ENCODE assay signal across 1 cellular context in the genomic region with DNA sequence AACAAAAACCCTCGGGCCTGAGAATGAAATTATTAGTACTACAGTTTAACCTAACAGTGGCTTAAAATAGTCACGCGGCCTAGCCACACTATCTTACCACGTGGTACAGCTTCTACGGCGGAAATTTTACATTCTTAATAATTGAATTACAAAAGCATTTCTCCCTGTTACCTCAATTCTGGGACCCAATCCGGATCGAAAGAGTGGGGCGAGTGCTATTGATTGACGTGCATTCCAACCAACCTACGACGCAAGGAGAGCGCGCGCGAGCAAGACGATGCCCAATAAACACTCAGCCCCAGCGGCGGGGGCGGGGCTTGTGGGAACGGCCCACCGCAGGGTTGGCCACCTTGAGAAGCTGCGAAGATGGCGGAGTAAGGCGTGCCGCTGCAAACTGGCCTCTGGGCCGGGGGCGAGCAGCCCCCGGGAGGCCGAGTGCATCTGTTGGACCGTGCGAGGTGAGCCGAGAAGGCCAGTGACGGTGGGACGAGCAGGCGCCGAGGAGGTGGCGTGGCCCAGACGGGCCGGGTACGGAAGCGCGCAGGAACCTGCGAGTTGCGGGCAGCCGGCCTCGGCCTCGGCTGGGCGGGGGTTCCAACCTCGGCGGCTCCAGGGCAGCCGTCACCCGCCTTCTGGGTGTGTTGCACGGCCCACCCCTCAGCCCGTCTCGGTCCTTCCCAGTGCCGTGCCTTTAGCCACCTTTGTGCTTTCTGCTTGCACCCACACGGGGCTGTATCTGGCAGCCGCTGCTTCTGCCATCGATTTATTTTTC.
TF ChIP-seq lines count a peak whose summit lies in the region.

No MANE protein-coding gene starts in this region.

TF ChIP-seq in K562, 482 proteins besides CTCF, POLR2A, EP300 and RAD21 (continued from another document and continues in another):
- TF ChIP-seq, protein P1, sequence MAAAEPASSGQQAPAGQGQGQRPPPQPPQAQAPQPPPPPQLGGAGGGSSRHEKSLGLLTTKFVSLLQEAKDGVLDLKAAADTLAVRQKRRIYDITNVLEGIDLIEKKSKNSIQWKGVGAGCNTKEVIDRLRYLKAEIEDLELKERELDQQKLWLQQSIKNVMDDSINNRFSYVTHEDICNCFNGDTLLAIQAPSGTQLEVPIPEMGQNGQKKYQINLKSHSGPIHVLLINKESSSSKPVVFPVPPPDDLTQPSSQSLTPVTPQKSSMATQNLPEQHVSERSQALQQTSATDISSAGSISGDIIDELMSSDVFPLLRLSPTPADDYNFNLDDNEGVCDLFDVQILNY (CRISPR knock-in tag; IDR thresholded peaks at IDR 0.05) = peak; percentile 77
- TF ChIP-seq, protein P2, sequence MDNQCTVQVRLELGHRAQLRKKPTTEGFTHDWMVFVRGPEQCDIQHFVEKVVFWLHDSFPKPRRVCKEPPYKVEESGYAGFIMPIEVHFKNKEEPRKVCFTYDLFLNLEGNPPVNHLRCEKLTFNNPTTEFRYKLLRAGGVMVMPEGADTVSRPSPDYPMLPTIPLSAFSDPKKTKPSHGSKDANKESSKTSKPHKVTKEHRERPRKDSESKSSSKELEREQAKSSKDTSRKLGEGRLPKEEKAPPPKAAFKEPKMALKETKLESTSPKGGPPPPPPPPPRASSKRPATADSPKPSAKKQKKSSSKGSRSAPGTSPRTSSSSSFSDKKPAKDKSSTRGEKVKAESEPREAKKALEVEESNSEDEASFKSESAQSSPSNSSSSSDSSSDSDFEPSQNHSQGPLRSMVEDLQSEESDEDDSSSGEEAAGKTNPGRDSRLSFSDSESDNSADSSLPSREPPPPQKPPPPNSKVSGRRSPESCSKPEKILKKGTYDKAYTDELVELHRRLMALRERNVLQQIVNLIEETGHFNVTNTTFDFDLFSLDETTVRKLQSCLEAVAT (IDR thresholded peaks at IDR 0.05) = peak; percentile 38 to 67; a peak in 2 of 4 replicates
- TF ChIP-seq JUND (IDR thresholded peaks at IDR 0.05; ENCODE audit: borderline replicate concordance, low read depth, low read length) (no peak), JUND (tag; IDR thresholded peaks at IDR 0.05; ENCODE audit: borderline replicate concordance, low read depth, low read length) (0 out of 3 replicates have a peak, but pooled peaks have one; percentile 9), TOE1 (IDR thresholded peaks at IDR 0.05; ENCODE audit: borderline replicate concordance) (no peak; the same call in 1 of the 2 replicates), TOE1 (CRISPR knock-in tag; IDR thresholded peaks at IDR 0.05; ENCODE audit: borderline replicate concordance, low read depth) (0 out of 2 replicates have a peak, but pooled peaks have one; percentile 9), ARID2 (IDR thresholded peaks at IDR 0.05) (0 out of 2 replicates have a peak, but pooled peaks have one; percentile 20), JUN (IDR thresholded peaks at IDR 0.05; ENCODE audit: borderline replicate concordance, low read depth, low read length) (0 out of 2 replicates have a peak, but pooled peaks have one; percentile 33), JUN (CRISPR knock-in tag; IDR thresholded peaks at IDR 0.05; ENCODE audit: borderline replicate concordance) (peak; percentile 54; the same call in 1 of the 2 replicates), RBM34 (IDR thresholded peaks at IDR 0.05; ENCODE audit: borderline replicate concordance, insufficient read depth, low read length) (no peak), MTA3 (IDR thresholded peaks at IDR 0.05; ENCODE audit: borderline replicate concordance) (peak; percentile 84; the same call in 1 of the 2 replicates), MTA2 (IDR thresholded peaks at IDR 0.05; ENCODE audit: low read depth) (no peak), CREM (IDR thresholded peaks at IDR 0.05; ENCODE audit: low read depth) (peak; percentile 87), DNMT1 (IDR thresholded peaks at IDR 0.05) (no peak), ZNF644 (tag; IDR thresholded peaks at IDR 0.05; ENCODE audit: low read depth) (peak; percentile 17), NFRKB (IDR thresholded peaks at IDR 0.05; ENCODE audit: low read depth) (peak; percentile 93), KAT8 (IDR thresholded peaks at IDR 0.05; ENCODE audit: low read depth) (no peak), MTF1 (CRISPR knock-in tag; IDR thresholded peaks at IDR 0.05; ENCODE audit: borderline replicate concordance) (no peak), ETS2 (tag; IDR thresholded peaks at IDR 0.05; ENCODE audit: borderline replicate concordance, poor library complexity, severe bottlenecking) (no peak), ZNF766 (CRISPR knock-in tag; conservative IDR thresholded peaks at IDR 0.05) (no peak), FOXK2 (conservative IDR thresholded peaks at IDR 0.05 in 1 of 2, IDR thresholded peaks at IDR 0.05 in 1 of 2; ENCODE audit: low read depth in 2 of 2) (peak in 1 of 2 experiments; percentile 51; a peak in 2 of 4 replicates), HNRNPL (IDR thresholded peaks at IDR 0.05; ENCODE audit: low read depth, low read length) (peak; percentile 72; the same call in 1 of the 2 replicates), ZNF717 (CRISPR knock-in tag; IDR thresholded peaks at IDR 0.05) (no peak), TGIF2 (CRISPR knock-in tag; IDR thresholded peaks at IDR 0.05) (no peak), SIN3B (IDR thresholded peaks at IDR 0.05; ENCODE audit: low read depth) (peak; percentile 76; the same call in 1 of the 2 replicates)
- TF ChIP-seq, protein P3, sequence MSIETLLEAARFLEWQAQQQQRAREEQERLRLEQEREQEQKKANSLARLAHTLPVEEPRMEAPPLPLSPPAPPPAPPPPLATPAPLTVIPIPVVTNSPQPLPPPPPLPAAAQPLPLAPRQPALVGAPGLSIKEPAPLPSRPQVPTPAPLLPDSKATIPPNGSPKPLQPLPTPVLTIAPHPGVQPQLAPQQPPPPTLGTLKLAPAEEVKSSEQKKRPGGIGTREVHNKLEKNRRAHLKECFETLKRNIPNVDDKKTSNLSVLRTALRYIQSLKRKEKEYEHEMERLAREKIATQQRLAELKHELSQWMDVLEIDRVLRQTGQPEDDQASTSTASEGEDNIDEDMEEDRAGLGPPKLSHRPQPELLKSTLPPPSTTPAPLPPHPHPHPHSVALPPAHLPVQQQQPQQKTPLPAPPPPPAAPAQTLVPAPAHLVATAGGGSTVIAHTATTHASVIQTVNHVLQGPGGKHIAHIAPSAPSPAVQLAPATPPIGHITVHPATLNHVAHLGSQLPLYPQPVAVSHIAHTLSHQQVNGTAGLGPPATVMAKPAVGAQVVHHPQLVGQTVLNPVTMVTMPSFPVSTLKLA (conservative IDR thresholded peaks at IDR 0.05) = peak; percentile 80 to 81
- TF ChIP-seq, protein P4, sequence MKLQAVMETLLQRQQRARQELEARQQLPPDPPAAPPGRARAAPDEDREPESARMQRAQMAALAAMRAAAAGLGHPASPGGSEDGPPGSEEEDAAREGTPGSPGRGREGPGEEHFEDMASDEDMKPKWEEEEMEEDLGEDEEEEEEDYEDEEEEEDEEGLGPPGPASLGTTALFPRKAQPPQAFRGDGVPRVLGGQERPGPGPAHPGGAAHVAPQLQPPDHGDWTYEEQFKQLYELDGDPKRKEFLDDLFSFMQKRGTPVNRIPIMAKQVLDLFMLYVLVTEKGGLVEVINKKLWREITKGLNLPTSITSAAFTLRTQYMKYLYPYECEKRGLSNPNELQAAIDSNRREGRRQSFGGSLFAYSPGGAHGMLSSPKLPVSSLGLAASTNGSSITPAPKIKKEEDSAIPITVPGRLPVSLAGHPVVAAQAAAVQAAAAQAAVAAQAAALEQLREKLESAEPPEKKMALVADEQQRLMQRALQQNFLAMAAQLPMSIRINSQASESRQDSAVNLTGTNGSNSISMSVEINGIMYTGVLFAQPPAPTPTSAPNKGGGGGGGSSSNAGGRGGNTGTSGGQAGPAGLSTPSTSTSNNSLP (IDR thresholded peaks at IDR 0.05; ENCODE audit: borderline replicate concordance, low read depth, low read length) = peak; percentile 76; the same call in 1 of the 2 replicates
- TF ChIP-seq, protein P5, sequence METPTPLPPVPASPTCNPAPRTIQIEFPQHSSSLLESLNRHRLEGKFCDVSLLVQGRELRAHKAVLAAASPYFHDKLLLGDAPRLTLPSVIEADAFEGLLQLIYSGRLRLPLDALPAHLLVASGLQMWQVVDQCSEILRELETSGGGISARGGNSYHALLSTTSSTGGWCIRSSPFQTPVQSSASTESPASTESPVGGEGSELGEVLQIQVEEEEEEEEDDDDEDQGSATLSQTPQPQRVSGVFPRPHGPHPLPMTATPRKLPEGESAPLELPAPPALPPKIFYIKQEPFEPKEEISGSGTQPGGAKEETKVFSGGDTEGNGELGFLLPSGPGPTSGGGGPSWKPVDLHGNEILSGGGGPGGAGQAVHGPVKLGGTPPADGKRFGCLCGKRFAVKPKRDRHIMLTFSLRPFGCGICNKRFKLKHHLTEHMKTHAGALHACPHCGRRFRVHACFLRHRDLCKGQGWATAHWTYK (CRISPR knock-in tag; IDR thresholded peaks at IDR 0.05) = peak; percentile 33; the same call in 1 of the 2 replicates
- TF ChIP-seq, protein P6, sequence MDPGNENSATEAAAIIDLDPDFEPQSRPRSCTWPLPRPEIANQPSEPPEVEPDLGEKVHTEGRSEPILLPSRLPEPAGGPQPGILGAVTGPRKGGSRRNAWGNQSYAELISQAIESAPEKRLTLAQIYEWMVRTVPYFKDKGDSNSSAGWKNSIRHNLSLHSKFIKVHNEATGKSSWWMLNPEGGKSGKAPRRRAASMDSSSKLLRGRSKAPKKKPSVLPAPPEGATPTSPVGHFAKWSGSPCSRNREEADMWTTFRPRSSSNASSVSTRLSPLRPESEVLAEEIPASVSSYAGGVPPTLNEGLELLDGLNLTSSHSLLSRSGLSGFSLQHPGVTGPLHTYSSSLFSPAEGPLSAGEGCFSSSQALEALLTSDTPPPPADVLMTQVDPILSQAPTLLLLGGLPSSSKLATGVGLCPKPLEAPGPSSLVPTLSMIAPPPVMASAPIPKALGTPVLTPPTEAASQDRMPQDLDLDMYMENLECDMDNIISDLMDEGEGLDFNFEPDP (CRISPR knock-in tag; IDR thresholded peaks at IDR 0.05) = no peak
- TF ChIP-seq, protein P7, sequence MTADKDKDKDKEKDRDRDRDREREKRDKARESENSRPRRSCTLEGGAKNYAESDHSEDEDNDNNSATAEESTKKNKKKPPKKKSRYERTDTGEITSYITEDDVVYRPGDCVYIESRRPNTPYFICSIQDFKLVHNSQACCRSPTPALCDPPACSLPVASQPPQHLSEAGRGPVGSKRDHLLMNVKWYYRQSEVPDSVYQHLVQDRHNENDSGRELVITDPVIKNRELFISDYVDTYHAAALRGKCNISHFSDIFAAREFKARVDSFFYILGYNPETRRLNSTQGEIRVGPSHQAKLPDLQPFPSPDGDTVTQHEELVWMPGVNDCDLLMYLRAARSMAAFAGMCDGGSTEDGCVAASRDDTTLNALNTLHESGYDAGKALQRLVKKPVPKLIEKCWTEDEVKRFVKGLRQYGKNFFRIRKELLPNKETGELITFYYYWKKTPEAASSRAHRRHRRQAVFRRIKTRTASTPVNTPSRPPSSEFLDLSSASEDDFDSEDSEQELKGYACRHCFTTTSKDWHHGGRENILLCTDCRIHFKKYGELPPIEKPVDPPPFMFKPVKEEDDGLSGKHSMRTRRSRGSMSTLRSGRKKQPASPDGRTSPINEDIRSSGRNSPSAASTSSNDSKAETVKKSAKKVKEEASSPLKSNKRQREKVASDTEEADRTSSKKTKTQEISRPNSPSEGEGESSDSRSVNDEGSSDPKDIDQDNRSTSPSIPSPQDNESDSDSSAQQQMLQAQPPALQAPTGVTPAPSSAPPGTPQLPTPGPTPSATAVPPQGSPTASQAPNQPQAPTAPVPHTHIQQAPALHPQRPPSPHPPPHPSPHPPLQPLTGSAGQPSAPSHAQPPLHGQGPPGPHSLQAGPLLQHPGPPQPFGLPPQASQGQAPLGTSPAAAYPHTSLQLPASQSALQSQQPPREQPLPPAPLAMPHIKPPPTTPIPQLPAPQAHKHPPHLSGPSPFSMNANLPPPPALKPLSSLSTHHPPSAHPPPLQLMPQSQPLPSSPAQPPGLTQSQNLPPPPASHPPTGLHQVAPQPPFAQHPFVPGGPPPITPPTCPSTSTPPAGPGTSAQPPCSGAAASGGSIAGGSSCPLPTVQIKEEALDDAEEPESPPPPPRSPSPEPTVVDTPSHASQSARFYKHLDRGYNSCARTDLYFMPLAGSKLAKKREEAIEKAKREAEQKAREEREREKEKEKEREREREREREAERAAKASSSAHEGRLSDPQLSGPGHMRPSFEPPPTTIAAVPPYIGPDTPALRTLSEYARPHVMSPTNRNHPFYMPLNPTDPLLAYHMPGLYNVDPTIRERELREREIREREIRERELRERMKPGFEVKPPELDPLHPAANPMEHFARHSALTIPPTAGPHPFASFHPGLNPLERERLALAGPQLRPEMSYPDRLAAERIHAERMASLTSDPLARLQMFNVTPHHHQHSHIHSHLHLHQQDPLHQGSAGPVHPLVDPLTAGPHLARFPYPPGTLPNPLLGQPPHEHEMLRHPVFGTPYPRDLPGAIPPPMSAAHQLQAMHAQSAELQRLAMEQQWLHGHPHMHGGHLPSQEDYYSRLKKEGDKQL (CRISPR knock-in tag; IDR thresholded peaks at IDR 0.05; ENCODE audit: borderline replicate concordance) = no peak
- TF ChIP-seq, protein P8, sequence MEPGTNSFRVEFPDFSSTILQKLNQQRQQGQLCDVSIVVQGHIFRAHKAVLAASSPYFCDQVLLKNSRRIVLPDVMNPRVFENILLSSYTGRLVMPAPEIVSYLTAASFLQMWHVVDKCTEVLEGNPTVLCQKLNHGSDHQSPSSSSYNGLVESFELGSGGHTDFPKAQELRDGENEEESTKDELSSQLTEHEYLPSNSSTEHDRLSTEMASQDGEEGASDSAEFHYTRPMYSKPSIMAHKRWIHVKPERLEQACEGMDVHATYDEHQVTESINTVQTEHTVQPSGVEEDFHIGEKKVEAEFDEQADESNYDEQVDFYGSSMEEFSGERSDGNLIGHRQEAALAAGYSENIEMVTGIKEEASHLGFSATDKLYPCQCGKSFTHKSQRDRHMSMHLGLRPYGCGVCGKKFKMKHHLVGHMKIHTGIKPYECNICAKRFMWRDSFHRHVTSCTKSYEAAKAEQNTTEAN (CRISPR knock-in tag; IDR thresholded peaks at IDR 0.05) = peak; percentile 81; the same call in 1 of the 2 replicates
- TF ChIP-seq, protein P9, sequence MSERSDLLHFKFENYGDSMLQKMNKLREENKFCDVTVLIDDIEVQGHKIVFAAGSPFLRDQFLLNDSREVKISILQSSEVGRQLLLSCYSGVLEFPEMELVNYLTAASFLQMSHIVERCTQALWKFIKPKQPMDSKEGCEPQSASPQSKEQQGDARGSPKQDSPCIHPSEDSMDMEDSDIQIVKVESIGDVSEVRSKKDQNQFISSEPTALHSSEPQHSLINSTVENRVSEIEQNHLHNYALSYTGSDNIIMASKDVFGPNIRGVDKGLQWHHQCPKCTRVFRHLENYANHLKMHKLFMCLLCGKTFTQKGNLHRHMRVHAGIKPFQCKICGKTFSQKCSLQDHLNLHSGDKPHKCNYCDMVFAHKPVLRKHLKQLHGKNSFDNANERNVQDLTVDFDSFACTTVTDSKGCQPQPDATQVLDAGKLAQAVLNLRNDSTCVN (CRISPR knock-in tag; IDR thresholded peaks at IDR 0.05) = peak; percentile 33; the same call in 1 of the 2 replicates
- TF ChIP-seq, protein P10, sequence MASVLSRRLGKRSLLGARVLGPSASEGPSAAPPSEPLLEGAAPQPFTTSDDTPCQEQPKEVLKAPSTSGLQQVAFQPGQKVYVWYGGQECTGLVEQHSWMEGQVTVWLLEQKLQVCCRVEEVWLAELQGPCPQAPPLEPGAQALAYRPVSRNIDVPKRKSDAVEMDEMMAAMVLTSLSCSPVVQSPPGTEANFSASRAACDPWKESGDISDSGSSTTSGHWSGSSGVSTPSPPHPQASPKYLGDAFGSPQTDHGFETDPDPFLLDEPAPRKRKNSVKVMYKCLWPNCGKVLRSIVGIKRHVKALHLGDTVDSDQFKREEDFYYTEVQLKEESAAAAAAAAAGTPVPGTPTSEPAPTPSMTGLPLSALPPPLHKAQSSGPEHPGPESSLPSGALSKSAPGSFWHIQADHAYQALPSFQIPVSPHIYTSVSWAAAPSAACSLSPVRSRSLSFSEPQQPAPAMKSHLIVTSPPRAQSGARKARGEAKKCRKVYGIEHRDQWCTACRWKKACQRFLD (CRISPR knock-in tag; IDR thresholded peaks at IDR 0.05) = no peak
